ENCODE assay signal across 18 cellular contexts in genomic region chr12:11805680-11806079, GRCh38.
A peak's percentile ranks its signal among the peaks of the same experiment; 100 is the strongest.
DNase-seq lines count a peak whose midpoint lies in the region; ATAC-seq, FAIRE-seq and TF ChIP-seq lines count a peak whose summit lies in the region.
"Had no signal": no experiment of that assay in that cellular context is flagged by ENCODE, and none has a peak within 500 bp of the region (broad histone marks: within the 10 kb centered on the region; RNA-seq: fewer than 3 reads in every experiment).

No MANE protein-coding gene starts in this region.

- ATAC-seq in heart left ventricle (no peak), left ventricle myocardium superior (no peak)
- ATAC-seq: natural killer cell had no signal

- no peaks in the 10 kb centered on the region for H3K9me3 ChIP-seq in hepatocyte (ENCODE audit: low read depth)
- no peaks in the 10 kb centered on the region for H3K9me3 ChIP-seq in heart left ventricle

- no peaks in the 10 kb centered on the region for H3K27me3 ChIP-seq in hepatocyte
- H3K27me3 ChIP-seq in heart left ventricle: no peaks in the 10 kb centered on the region

- H3K36me3 ChIP-seq in hepatocyte (replicated peaks; ENCODE audit: insufficient read depth, low read depth) (no peaks in the 10 kb centered on the region), heart left ventricle (peaks cover 0 to 4% (median 0%) of the 10 kb centered on the region in 9 donors)

- peak; percentile 48 for FAIRE-seq in H54 (lab: Jason Lieb, UNC)
- FAIRE-seq: astrocyte had no signal

- H3K9me2 ChIP-seq in hepatocyte (replicated peaks; ENCODE audit: insufficient read depth): no peaks in the 10 kb centered on the region

- H3K27ac ChIP-seq in hepatocyte (peak overlapping the region; percentile 47), heart left ventricle (no peak overlapping the region)
- H3K27ac ChIP-seq: skin epidermis had no signal

- peak; percentile 18 for DNase-seq in COLO668 (lab: John Stamatoyannopoulos, UW; ENCODE audit: unreplicated experiment)
- no peak for DNase-seq in H54 (ENCODE audit: insufficient read length, low spot score)
- peak; percentile 77 for DNase-seq in NCI-H748 (lab: John Stamatoyannopoulos, UW; ENCODE audit: unreplicated experiment)
- DNase-seq in hepatocyte (ENCODE audit: low spot score): peak; percentile 28
- no peak for DNase-seq in DMS79 treated with DMSO at 0.1 percent for 48 hours (lab: John Stamatoyannopoulos, UW)
- DNase-seq in heart left ventricle: no peak
- DNase-seq in left ventricle myocardium superior: no peak
- no peak for DNase-seq in mesenteric fat pad (ENCODE audit: low spot score)
- DNase-seq: activated CD4-positive, alpha-beta T cell treated with anti-CD3 and anti-CD28 coated beads for 48 hours; activated naive CD4-positive, alpha-beta T cell treated with anti-CD3 and anti-CD28 coated beads, Interleukin-2, amount 50 U/mL, for 16 hours; activated T-cell treated with anti-CD3 and anti-CD28 coated beads, Interleukin-2, amount 50 U/mL, for 1 hour; endodermal cell; head of caudate nucleus; natural killer cell; NK-92 treated with Interleukin-12 subunit alpha and Interleukin-12 subunit beta, amount 100 ng/mL, for 24 hours; stimulated activated CD4-positive, alpha-beta T cell treated with anti-CD3 and anti-CD28 coated beads, Interleukin-4, amount 100 ng/mL, for 1 hour had no signal

- no peak overlapping the region for H3K4me2 ChIP-seq in hepatocyte

- WGBS in hepatocyte (ENCODE audit: low lambda C conversion rate, missing lambda C conversion rate): 37% methylated on average over 3 of the region's 3 CpGs
- WGBS in heart left ventricle, 4 donors: 84 to 94% (median 92%) methylated on average over 3 of the region's 3 CpGs

- H3K4me1 ChIP-seq in hepatocyte (ENCODE audit: insufficient read depth): no peaks in the 10 kb centered on the region
- H3K4me1 ChIP-seq in heart left ventricle: peaks cover 0 to 60% (median 1%) of the 10 kb centered on the region in 12 donors

- TF ChIP-seq POLR2A in H54 (IDR thresholded peaks at IDR 0.05; ENCODE audit: low read depth, low read length) (no peak), heart left ventricle (IDR thresholded peaks at IDR 0.05) (no peak)

- no peaks in the 10 kb centered on the region for H4K20me1 ChIP-seq in hepatocyte (ENCODE audit: insufficient read depth, poor library complexity, severe bottlenecking)

- intact Hi-C loops in heart left ventricle (cut with DNase I): no loop called here
- intact Hi-C loops in left ventricle myocardium superior (cut with micrococcal nuclease): no loop called here

- no peak overlapping the region for H3K4me3 ChIP-seq in hepatocyte
- H3K4me3 ChIP-seq in heart left ventricle: no peak overlapping the region
- H3K4me3 ChIP-seq: skin epidermis had no signal

- H2AFZ ChIP-seq in hepatocyte: no peak overlapping the region

- H3K79me2 ChIP-seq in hepatocyte: peaks cover 20% of the 10 kb centered on the region

- TF ChIP-seq CTCF in hepatocyte (IDR thresholded peaks at IDR 0.05; ENCODE audit: poor library complexity) (no peak), heart left ventricle (IDR thresholded peaks at IDR 0.05) (no peak)

Comparison
In these comparisons a context has a peak if more than half of its experiments do, and no peak if none do; other contexts are left out.
1. DNase-seq: peak in COLO668 (single experiment), NCI-H748 (single experiment) and hepatocyte (single experiment); none in H54 (single experiment), DMS79 treated with DMSO at 0.1 percent for 48 hours (single experiment), heart left ventricle (0 of 5), left ventricle myocardium superior (single experiment) and mesenteric fat pad (single experiment).